1 cellular context compared by ENCODE assay signal in genomic region chr1:89306273-89306672, GRCh38.
TF ChIP-seq lines count a peak whose summit lies in the region.

No MANE protein-coding gene starts in this region.

TF ChIP-seq in IMR-90, 13 proteins besides CTCF, POLR2A, EP300 and RAD21 (continued from another document):
- TF ChIP-seq ELK1 (IDR thresholded peaks at IDR 0.05; ENCODE audit: borderline replicate concordance, low read depth, low read length), result no peak
- TF ChIP-seq RFX5 (IDR thresholded peaks at IDR 0.05; ENCODE audit: low read depth, low read length), result no peak
- no peak for TF ChIP-seq MXI1 (IDR thresholded peaks at IDR 0.05; ENCODE audit: borderline replicate concordance, low read depth, low read length)
- TF ChIP-seq MAFK (IDR thresholded peaks at IDR 0.05; ENCODE audit: low read depth, low read length), result no peak
- TF ChIP-seq CEBPB (IDR thresholded peaks at IDR 0.05; ENCODE audit: low read depth, low read length), result no peak
- no peak for TF ChIP-seq CHD1 (IDR thresholded peaks at IDR 0.05; ENCODE audit: low read depth, low read length)
